ENCODE assay signal across 16 cellular contexts in the genomic region with DNA sequence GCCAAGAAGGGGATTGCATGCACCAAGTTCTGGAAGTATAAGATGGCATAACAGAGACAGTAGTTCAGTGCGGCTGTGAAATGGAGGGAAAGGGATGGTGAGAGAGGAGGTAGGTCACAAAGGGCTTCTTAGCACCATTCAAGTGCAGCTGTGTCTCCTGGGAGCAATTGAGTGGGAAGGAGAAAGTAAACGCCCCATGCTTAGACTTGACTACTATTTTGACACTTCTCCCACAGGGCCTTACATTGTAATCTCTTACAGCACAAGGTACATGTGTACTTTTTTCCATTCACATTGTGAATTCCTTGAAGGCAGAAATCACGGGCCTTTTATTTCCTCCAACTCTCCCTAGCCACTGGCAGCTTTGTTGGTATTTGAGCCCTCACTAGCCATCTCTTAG.
DNase-seq lines count a peak whose midpoint lies in the region; FAIRE-seq and TF ChIP-seq lines count a peak whose summit lies in the region.
"Had no signal": no experiment of that assay in that cellular context is flagged by ENCODE, and none has a peak within 500 bp of the region (broad histone marks: within the 10 kb centered on the region; RNA-seq: fewer than 3 reads in every experiment).

No MANE protein-coding gene starts in this region.

- no peak overlapping the region for H3K27ac ChIP-seq in hepatocyte
- H3K27ac ChIP-seq: BLaER1 had no signal

- H3K4me3 ChIP-seq in NB4 (ENCODE audit: low read depth, low read length) (no peak overlapping the region), hepatocyte (no peak overlapping the region)
- H3K4me3 ChIP-seq: BLaER1 had no signal

- no peaks in the 10 kb centered on the region for H3K4me1 Mint-ChIP-seq in activated CD4-positive, alpha-beta T cell treated with anti-CD3 and anti-CD28 coated beads, Interleukin-2, amount 10 ng/mL, durations not matched to agents 24 days and 14 days
- no peaks in the 10 kb centered on the region for H3K4me1 Mint-ChIP-seq in activated T-helper 1 cell treated with anti-CD3 and anti-CD28 coated beads, Interleukin-12 subunit alpha, Interleukin-12 subunit beta, Interleukin-2, Interleukin-4 antibody, amounts not matched to agents 30 ng/mL and 10 ng/mL and 1 ng/mL, durations not matched to agents 14 hours and 24 hours and 36 hours (ENCODE audit: low read depth)
- H3K4me1 Mint-ChIP-seq: CD14-positive monocyte; CD4-positive, alpha-beta memory T cell had no signal

- no peak overlapping the region for H3K4me3 Mint-ChIP-seq in activated CD4-positive, alpha-beta T cell treated with anti-CD3 and anti-CD28 coated beads, Interleukin-2, amount 10 ng/mL, durations not matched to agents 24 days and 14 days
- no peak overlapping the region for H3K4me3 Mint-ChIP-seq in activated T-helper 1 cell treated with anti-CD3 and anti-CD28 coated beads, Interleukin-12 subunit alpha, Interleukin-12 subunit beta, Interleukin-2, Interleukin-4 antibody, amounts not matched to agents 30 ng/mL and 10 ng/mL and 1 ng/mL, durations not matched to agents 14 hours and 24 hours and 36 hours
- H3K4me3 Mint-ChIP-seq: CD14-positive monocyte; CD4-positive, alpha-beta memory T cell had no signal

- no peak overlapping the region for H3K4me2 ChIP-seq in hepatocyte
- H3K4me2 ChIP-seq: BLaER1 had no signal

- H3K79me2 ChIP-seq in hepatocyte, result no peaks in the 10 kb centered on the region

- H3K27me3 ChIP-seq in hepatocyte, result no peaks in the 10 kb centered on the region
- H3K27me3 ChIP-seq: BLaER1 had no signal

- H2AFZ ChIP-seq in hepatocyte, result no peak overlapping the region

- no peaks in the 10 kb centered on the region for H3K36me3 ChIP-seq in hepatocyte (replicated peaks; ENCODE audit: insufficient read depth, low read depth)
- H3K36me3 ChIP-seq: BLaER1 had no signal

- no peak for TF ChIP-seq POLR2A in GM12891 (IDR thresholded peaks at IDR 0.05; ENCODE audit: low read depth, low read length)
- no peak for TF ChIP-seq POLR2A in NB4 (IDR thresholded peaks at IDR 0.05; ENCODE audit: extremely low read depth, insufficient read length)

- H3K9me3 Mint-ChIP-seq in activated CD4-positive, alpha-beta T cell treated with anti-CD3 and anti-CD28 coated beads, Interleukin-2, amount 10 ng/mL, durations not matched to agents 24 days and 14 days, result no peaks in the 10 kb centered on the region
- no peaks in the 10 kb centered on the region for H3K9me3 Mint-ChIP-seq in activated T-helper 1 cell treated with anti-CD3 and anti-CD28 coated beads, Interleukin-12 subunit alpha, Interleukin-12 subunit beta, Interleukin-2, Interleukin-4 antibody, amounts not matched to agents 30 ng/mL and 10 ng/mL and 1 ng/mL, durations not matched to agents 14 hours and 24 hours and 36 hours

- no peaks in the 10 kb centered on the region for H3K27me3 Mint-ChIP-seq in activated CD4-positive, alpha-beta T cell treated with anti-CD3 and anti-CD28 coated beads, Interleukin-2, amount 10 ng/mL, durations not matched to agents 24 days and 14 days
- peaks cover 4% of the 10 kb centered on the region for H3K27me3 Mint-ChIP-seq in activated T-helper 1 cell treated with anti-CD3 and anti-CD28 coated beads, Interleukin-12 subunit alpha, Interleukin-12 subunit beta, Interleukin-2, Interleukin-4 antibody, amounts not matched to agents 30 ng/mL and 10 ng/mL and 1 ng/mL, durations not matched to agents 14 hours and 24 hours and 36 hours (ENCODE audit: insufficient read depth)

- intact Hi-C loops in activated CD4-positive, alpha-beta T cell treated with anti-CD3 and anti-CD28 coated beads, Interleukin-2, amount 10 ng/mL, durations not matched to agents 24 days and 14 days (cut with micrococcal nuclease), result no loop called here
- intact Hi-C loops in activated T-helper 1 cell treated with anti-CD3 and anti-CD28 coated beads, Interleukin-12 subunit alpha, Interleukin-12 subunit beta, Interleukin-2, Interleukin-4 antibody, amounts not matched to agents 30 ng/mL and 10 ng/mL and 1 ng/mL, durations not matched to agents 14 hours and 24 hours and 36 hours (cut with micrococcal nuclease), result no loop called here

- WGBS in hepatocyte (ENCODE audit: low lambda C conversion rate, missing lambda C conversion rate), result 73% methylated on average over 3 of the region's 3 CpGs

- DNase-seq in GM12891 (ENCODE audit: insufficient read length, low spot score) (no peak), NB4 (ENCODE audit: low read depth) (peak; percentile 3), hepatocyte (ENCODE audit: low spot score) (peak; percentile 21), renal cortical epithelial cell (ENCODE audit: low read depth) (peak; percentile 9), NCI-H187 (lab: John Stamatoyannopoulos, UW) (no peak)
- DNase-seq in activated CD4-positive, alpha-beta T cell treated with anti-CD3 and anti-CD28 coated beads, Interleukin-2, amount 10 ng/mL, durations not matched to agents 24 days and 14 days, result no peak
- DNase-seq in activated T-helper 1 cell treated with anti-CD3 and anti-CD28 coated beads, Interleukin-12 subunit alpha, Interleukin-12 subunit beta, Interleukin-2, Interleukin-4 antibody, amounts not matched to agents 30 ng/mL and 10 ng/mL and 1 ng/mL, durations not matched to agents 14 hours and 24 hours and 36 hours (ENCODE audit: low spot score), result no peak
- DNase-seq: CD4-positive, alpha-beta memory T cell; DMS153; DMS79; GDM1; GOT3; H7 had no signal

- no peak overlapping the region for H3K27ac Mint-ChIP-seq in activated CD4-positive, alpha-beta T cell treated with anti-CD3 and anti-CD28 coated beads, Interleukin-2, amount 10 ng/mL, durations not matched to agents 24 days and 14 days
- no peak overlapping the region for H3K27ac Mint-ChIP-seq in activated T-helper 1 cell treated with anti-CD3 and anti-CD28 coated beads, Interleukin-12 subunit alpha, Interleukin-12 subunit beta, Interleukin-2, Interleukin-4 antibody, amounts not matched to agents 30 ng/mL and 10 ng/mL and 1 ng/mL, durations not matched to agents 14 hours and 24 hours and 36 hours
- H3K27ac Mint-ChIP-seq: CD4-positive, alpha-beta memory T cell had no signal

- no peaks in the 10 kb centered on the region for H4K20me1 ChIP-seq in hepatocyte (ENCODE audit: insufficient read depth, poor library complexity, severe bottlenecking)
- H4K20me1 ChIP-seq: BLaER1 had no signal

- no peaks in the 10 kb centered on the region for H3K4me1 ChIP-seq in hepatocyte (ENCODE audit: insufficient read depth)

- TF ChIP-seq CTCF in NB4 (IDR thresholded peaks at IDR 0.05; ENCODE audit: low read depth, low read length), result no peak
- TF ChIP-seq CTCF in hepatocyte (IDR thresholded peaks at IDR 0.05; ENCODE audit: poor library complexity), result no peak

- no peaks in the 10 kb centered on the region for H3K9me2 ChIP-seq in hepatocyte (replicated peaks; ENCODE audit: insufficient read depth)

- no peaks in the 10 kb centered on the region for H3K36me3 Mint-ChIP-seq in activated CD4-positive, alpha-beta T cell treated with anti-CD3 and anti-CD28 coated beads, Interleukin-2, amount 10 ng/mL, durations not matched to agents 24 days and 14 days (ENCODE audit: low read depth)
- no peaks in the 10 kb centered on the region for H3K36me3 Mint-ChIP-seq in activated T-helper 1 cell treated with anti-CD3 and anti-CD28 coated beads, Interleukin-12 subunit alpha, Interleukin-12 subunit beta, Interleukin-2, Interleukin-4 antibody, amounts not matched to agents 30 ng/mL and 10 ng/mL and 1 ng/mL, durations not matched to agents 14 hours and 24 hours and 36 hours (ENCODE audit: low read depth)
- H3K36me3 Mint-ChIP-seq: CD14-positive monocyte; CD4-positive, alpha-beta memory T cell had no signal

- peak; percentile 16 for FAIRE-seq in GM12891 (lab: Jason Lieb, UNC)
- FAIRE-seq: A204.1 had no signal

- H3K9me3 ChIP-seq in hepatocyte (ENCODE audit: low read depth), result no peaks in the 10 kb centered on the region
- H3K9me3 ChIP-seq: BLaER1 had no signal

TF ChIP-seq in GM12891, 5 proteins besides CTCF, POLR2A, EP300 and RAD21:
- TF ChIP-seq TAF1 (IDR thresholded peaks at IDR 0.05; ENCODE audit: low read depth, low read length) (no peak), POU2F2 (IDR thresholded peaks at IDR 0.05; ENCODE audit: low read depth, low read length) (no peak), POLR2AphosphoS5 (IDR thresholded peaks at IDR 0.05; ENCODE audit: low read depth, low read length) (no peak), PAX5 (IDR thresholded peaks at IDR 0.05; ENCODE audit: insufficient read depth, low read length, severe bottlenecking) (no peak), SPI1 (IDR thresholded peaks at IDR 0.05; ENCODE audit: low read depth, low read length) (no peak)
TF ChIP-seq in GM12891: peak in this region for 0.

Comparison
In these comparisons a context has a peak if more than half of its experiments do, and no peak if none do; other contexts are left out.
1. DNase-seq: peak in NB4 (single experiment), hepatocyte (single experiment) and renal cortical epithelial cell (single experiment); none in GM12891 (single experiment), activated CD4-positive, alpha-beta T cell treated with anti-CD3 and anti-CD28 coated beads, Interleukin-2, amount 10 ng/mL, durations not matched to agents 24 days and 14 days (single experiment), NCI-H187 (0 of 2) and activated T-helper 1 cell treated with anti-CD3 and anti-CD28 coated beads, Interleukin-12 subunit alpha, Interleukin-12 subunit beta, Interleukin-2, Interleukin-4 antibody, amounts not matched to agents 30 ng/mL and 10 ng/mL and 1 ng/mL, durations not matched to agents 14 hours and 24 hours and 36 hours (single experiment).